11 cellular contexts compared by ENCODE assay signal in the genomic region with DNA sequence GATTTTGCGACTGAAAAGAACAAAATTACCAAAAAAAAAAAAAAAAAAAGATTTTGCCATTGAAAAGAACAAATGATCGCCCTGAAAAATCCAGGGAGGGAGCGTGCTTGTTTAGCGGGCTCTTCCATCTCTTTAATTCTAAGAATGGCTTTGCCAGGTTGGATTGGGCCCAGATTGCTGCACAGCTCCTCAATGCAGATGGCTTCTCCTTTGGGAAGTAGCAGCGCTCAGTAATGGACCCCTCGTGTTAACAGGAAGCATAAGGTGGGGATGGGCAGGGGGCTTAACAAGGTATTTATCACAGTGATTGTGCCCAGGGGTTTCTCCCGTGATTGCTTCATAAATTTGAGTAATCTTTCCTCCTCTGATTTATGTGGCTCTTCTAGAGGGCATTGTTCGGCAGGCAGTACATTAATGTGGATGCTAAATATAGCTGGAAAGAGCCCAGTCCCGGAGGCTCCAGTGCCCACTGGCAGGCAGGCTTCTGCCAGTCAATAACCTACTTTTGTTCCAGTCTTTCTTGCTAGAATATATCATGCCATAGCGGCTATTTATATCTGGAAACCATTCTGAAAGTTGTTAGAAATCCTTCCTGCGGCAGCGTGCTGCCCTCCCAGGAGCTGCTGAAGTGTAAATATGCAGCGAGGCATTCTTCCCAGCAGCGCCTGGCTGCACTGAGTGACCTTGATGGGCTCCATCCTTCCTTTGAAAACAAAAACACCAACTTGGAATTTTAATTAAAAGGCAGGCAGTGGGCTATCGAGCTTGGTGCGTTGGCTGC.
DNase-seq lines count a peak whose midpoint lies in the region; ATAC-seq and TF ChIP-seq lines count a peak whose summit lies in the region.
"Had no signal": no experiment of that assay in that cellular context is flagged by ENCODE, and none has a peak within 500 bp of the region (broad histone marks: within the 10 kb centered on the region; RNA-seq: fewer than 3 reads in every experiment).

No MANE protein-coding gene starts in this region.

- H4K20me1 ChIP-seq in GM23338 (replicated peaks; ENCODE audit: insufficient read depth) (no peaks in the 10 kb centered on the region), mammary epithelial cell (ENCODE audit: insufficient read depth, low read length) (no peaks in the 10 kb centered on the region)

- H3K27me3 Mint-ChIP-seq in GM23338 (ENCODE audit: insufficient read depth, low read depth, poor library complexity) (no peaks in the 10 kb centered on the region), WTC11 (ENCODE audit: low read depth) (no peaks in the 10 kb centered on the region)

- DNase-seq in GM23338 (ENCODE audit: low spot score) (peak; percentile 12), WTC11 (ENCODE audit: low spot score) (no peak), inferior parietal cortex (ENCODE audit: extremely low spot score) (peak; percentile 20), renal cortical epithelial cell (ENCODE audit: low read depth) (peak; percentile 60), activated gamma-delta T cell treated with Interleukin-2 at 50 U/mL for 16 hours (no peak), mammary epithelial cell (no peak)
- no peak for DNase-seq in stimulated activated CD4-positive, alpha-beta T cell treated with anti-CD3 and anti-CD28 coated beads, Interleukin-2, amount 100 ng/mL, for 24 hours
- DNase-seq: erythroblast, NCI-H187 treated with DMSO at 0.1 percent for 48 hours had no signal

- no peaks in the 10 kb centered on the region for H3K36me3 Mint-ChIP-seq in GM23338 (ENCODE audit: low read depth)
- H3K36me3 Mint-ChIP-seq in WTC11: peaks cover 4% of the 10 kb centered on the region; the same call in 1 of the 2 replicates
- H3K36me3 Mint-ChIP-seq: activated naive CD4-positive, alpha-beta T cell treated with anti-CD3 and anti-CD28 coated beads, Interleukin-2, amount 50 U/mL, for 72 hours had no signal

- POLR2A ChIA-PET in WTC11 (lab: Charles Lee): no interaction called here

- CTCF ChIA-PET in WTC11 (lab: Charles Lee) (interaction anchor here (1.0 to 2.0 kb wide), 2 partner anchors 59 to 97 kb away, joined by 4 to 5 read pairs; no protein-coding TSS in a partner anchor), mammary epithelial cell (lab: Charles Lee; ENCODE audit: low non-redundant PET) (no interaction called here)

- peaks cover 4% of the 10 kb centered on the region for H3K4me1 Mint-ChIP-seq in GM23338
- H3K4me1 Mint-ChIP-seq in WTC11: peaks cover 12% of the 10 kb centered on the region

- H3K9me2 ChIP-seq in GM23338 (ENCODE audit: insufficient read depth): peaks cover 3% of the 10 kb centered on the region; the same call in 1 of the 2 replicates

- H3K4me3 ChIP-seq in GM23338 (no peak overlapping the region), mammary epithelial cell (replicated peaks in 1 of 3; ENCODE audit: insufficient read depth in 1 of 3, low read depth in 2 of 3, low read length in 3 of 3) (no peak overlapping the region)

- ATAC-seq in GM23338 (peak; percentile 53), WTC11 (peak; percentile 55)
- ATAC-seq: activated naive CD4-positive, alpha-beta T cell treated with anti-CD3 and anti-CD28 coated beads, Interleukin-2, amount 50 U/mL, for 72 hours had no signal

- H3K4me2 ChIP-seq in GM23338 (no peak overlapping the region), mammary epithelial cell (ENCODE audit: insufficient read depth, low read depth, low read length) (no peak overlapping the region)

- H3K9ac ChIP-seq in mammary epithelial cell (ENCODE audit: insufficient read depth, low read length): no peak overlapping the region

- H3K27ac ChIP-seq in GM23338 (ENCODE audit: low read depth): no peak overlapping the region
- no peak overlapping the region for H3K27ac ChIP-seq in mammary epithelial cell (ENCODE audit: insufficient read depth, low read depth, low read length)
- H3K27ac ChIP-seq: VCaP had no signal

- H3K9me3 Mint-ChIP-seq in GM23338 (peaks cover 3% of the 10 kb centered on the region; the same call in 2 of the 3 replicates), WTC11 (peaks cover 6% of the 10 kb centered on the region)
- H3K9me3 Mint-ChIP-seq: activated naive CD4-positive, alpha-beta T cell treated with anti-CD3 and anti-CD28 coated beads, Interleukin-2, amount 50 U/mL, for 72 hours had no signal

- H3K36me3 ChIP-seq in GM23338 (ENCODE audit: insufficient read depth) (no peaks in the 10 kb centered on the region), mammary epithelial cell (ENCODE audit: insufficient read depth, low read length) (no peaks in the 10 kb centered on the region)

- dilution Hi-C loops in mammary epithelial cell (cut with HindIII; ENCODE audit: low sequenced_read_pairs): no loop called here

- H2AFZ ChIP-seq in GM23338 (peak overlapping the region; percentile 63), mammary epithelial cell (ENCODE audit: low read depth, low read length) (no peak overlapping the region)

- in situ Hi-C loops in mammary epithelial cell (cut with MboI; ENCODE audit: low sequenced_read_pairs in 2 of 2): no loop called here

- H3K79me2 ChIP-seq in GM23338 (replicated peaks; ENCODE audit: insufficient read depth): no peaks in the 10 kb centered on the region
- no peaks in the 10 kb centered on the region for H3K79me2 ChIP-seq in mammary epithelial cell (ENCODE audit: insufficient read depth, low read length)

- H3K27me3 ChIP-seq in GM23338 (ENCODE audit: insufficient read depth) (no peaks in the 10 kb centered on the region), mammary epithelial cell (ENCODE audit: insufficient read depth, low read length) (no peaks in the 10 kb centered on the region)

- H3F3A ChIP-seq in GM23338 (replicated peaks; ENCODE audit: low read depth): no peaks in the 10 kb centered on the region

- H3K4me1 ChIP-seq in GM23338 (ENCODE audit: insufficient read depth) (peaks cover 11% of the 10 kb centered on the region; the same call in 1 of the 2 replicates), mammary epithelial cell (ENCODE audit: insufficient read depth, low read length) (peaks cover 3% of the 10 kb centered on the region)

- intact Hi-C loops in mammary epithelial cell (cut with micrococcal nuclease): no loop called here

- no peak overlapping the region for H3K27ac Mint-ChIP-seq in GM23338
- no peak overlapping the region for H3K27ac Mint-ChIP-seq in WTC11
- H3K27ac Mint-ChIP-seq: activated naive CD4-positive, alpha-beta T cell treated with anti-CD3 and anti-CD28 coated beads, Interleukin-2, amount 50 U/mL, for 72 hours had no signal

- BruUV-seq in mammary epithelial cell (replicated peaks; lab: Mats Ljungman, UMichigan): no TSS peak

- no peaks in the 10 kb centered on the region for H3K9me3 ChIP-seq in mammary epithelial cell (replicated peaks; ENCODE audit: insufficient read depth, low read length)

- H3K4me3 Mint-ChIP-seq in GM23338: no peak overlapping the region
- no peak overlapping the region for H3K4me3 Mint-ChIP-seq in WTC11

- TF ChIP-seq CTCF in GM23338 (conservative IDR thresholded peaks at IDR 0.05; ENCODE audit: low read depth in 2 of 2) (no peak), WTC11 (IDR thresholded peaks at IDR 0.05) (no peak), mammary epithelial cell (conservative IDR thresholded peaks at IDR 0.05 in 1 of 2, IDR thresholded peaks at IDR 0.05 in 1 of 2; ENCODE audit: extremely low read depth in 1 of 2, insufficient read depth in 1 of 2, low read depth in 1 of 2, low read length in 2 of 2) (no peak)

- 40% methylated on average over 16 of the region's 16 CpGs for WGBS in mammary epithelial cell (ENCODE audit: low coverage, missing lambda C conversion rate)

TF ChIP-seq in GM23338, 12 proteins besides CTCF, POLR2A, EP300 and RAD21 (continues in another document):
- TF ChIP-seq JUNB (IDR thresholded peaks at IDR 0.05; ENCODE audit: unreplicated experiment): no peak
- no peak for TF ChIP-seq EZH2phosphoT487 (IDR thresholded peaks at IDR 0.05; ENCODE audit: unreplicated experiment)

TF ChIP-seq in WTC11, 78 proteins besides CTCF, POLR2A, EP300 and RAD21 (continues in another document):
- TF ChIP-seq, protein P1, sequence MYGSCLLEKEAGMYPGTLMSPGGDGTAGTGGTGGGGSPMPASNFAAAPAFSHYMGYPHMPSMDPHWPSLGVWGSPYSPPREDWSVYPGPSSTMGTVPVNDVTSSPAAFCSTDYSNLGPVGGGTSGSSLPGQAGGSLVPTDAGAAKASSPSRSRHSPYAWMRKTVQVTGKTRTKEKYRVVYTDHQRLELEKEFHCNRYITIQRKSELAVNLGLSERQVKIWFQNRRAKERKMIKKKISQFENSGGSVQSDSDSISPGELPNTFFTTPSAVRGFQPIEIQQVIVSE (CRISPR knock-in tag; IDR thresholded peaks at IDR 0.05; ENCODE audit: borderline replicate concordance): no peak
- TF ChIP-seq ZNF317 (CRISPR knock-in tag; IDR thresholded peaks at IDR 0.05; ENCODE audit: borderline replicate concordance, low read depth): no peak
- TF ChIP-seq, protein P2, sequence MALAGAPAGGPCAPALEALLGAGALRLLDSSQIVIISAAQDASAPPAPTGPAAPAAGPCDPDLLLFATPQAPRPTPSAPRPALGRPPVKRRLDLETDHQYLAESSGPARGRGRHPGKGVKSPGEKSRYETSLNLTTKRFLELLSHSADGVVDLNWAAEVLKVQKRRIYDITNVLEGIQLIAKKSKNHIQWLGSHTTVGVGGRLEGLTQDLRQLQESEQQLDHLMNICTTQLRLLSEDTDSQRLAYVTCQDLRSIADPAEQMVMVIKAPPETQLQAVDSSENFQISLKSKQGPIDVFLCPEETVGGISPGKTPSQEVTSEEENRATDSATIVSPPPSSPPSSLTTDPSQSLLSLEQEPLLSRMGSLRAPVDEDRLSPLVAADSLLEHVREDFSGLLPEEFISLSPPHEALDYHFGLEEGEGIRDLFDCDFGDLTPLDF (CRISPR knock-in tag; IDR thresholded peaks at IDR 0.05): no peak
- TF ChIP-seq, protein P3, sequence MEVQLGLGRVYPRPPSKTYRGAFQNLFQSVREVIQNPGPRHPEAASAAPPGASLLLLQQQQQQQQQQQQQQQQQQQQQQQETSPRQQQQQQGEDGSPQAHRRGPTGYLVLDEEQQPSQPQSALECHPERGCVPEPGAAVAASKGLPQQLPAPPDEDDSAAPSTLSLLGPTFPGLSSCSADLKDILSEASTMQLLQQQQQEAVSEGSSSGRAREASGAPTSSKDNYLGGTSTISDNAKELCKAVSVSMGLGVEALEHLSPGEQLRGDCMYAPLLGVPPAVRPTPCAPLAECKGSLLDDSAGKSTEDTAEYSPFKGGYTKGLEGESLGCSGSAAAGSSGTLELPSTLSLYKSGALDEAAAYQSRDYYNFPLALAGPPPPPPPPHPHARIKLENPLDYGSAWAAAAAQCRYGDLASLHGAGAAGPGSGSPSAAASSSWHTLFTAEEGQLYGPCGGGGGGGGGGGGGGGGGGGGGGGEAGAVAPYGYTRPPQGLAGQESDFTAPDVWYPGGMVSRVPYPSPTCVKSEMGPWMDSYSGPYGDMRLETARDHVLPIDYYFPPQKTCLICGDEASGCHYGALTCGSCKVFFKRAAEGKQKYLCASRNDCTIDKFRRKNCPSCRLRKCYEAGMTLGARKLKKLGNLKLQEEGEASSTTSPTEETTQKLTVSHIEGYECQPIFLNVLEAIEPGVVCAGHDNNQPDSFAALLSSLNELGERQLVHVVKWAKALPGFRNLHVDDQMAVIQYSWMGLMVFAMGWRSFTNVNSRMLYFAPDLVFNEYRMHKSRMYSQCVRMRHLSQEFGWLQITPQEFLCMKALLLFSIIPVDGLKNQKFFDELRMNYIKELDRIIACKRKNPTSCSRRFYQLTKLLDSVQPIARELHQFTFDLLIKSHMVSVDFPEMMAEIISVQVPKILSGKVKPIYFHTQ (CRISPR knock-in tag; IDR thresholded peaks at IDR 0.05): no peak

Comparison
In these comparisons a context has a peak if more than half of its experiments do, and no peak if none do; other contexts are left out.
1. DNase-seq: peak in GM23338 (single experiment), inferior parietal cortex (single experiment) and renal cortical epithelial cell (single experiment); none in WTC11 (single experiment), activated gamma-delta T cell treated with Interleukin-2 at 50 U/mL for 16 hours (single experiment), mammary epithelial cell (single experiment) and stimulated activated CD4-positive, alpha-beta T cell treated with anti-CD3 and anti-CD28 coated beads, Interleukin-2, amount 100 ng/mL, for 24 hours (0 of 2).